In genomic region chr12:62767946-62768345, GRCh38 we compare ENCODE assay signal across 20 cellular contexts.
DNase-seq lines count a peak whose midpoint lies in the region; ATAC-seq, FAIRE-seq and TF ChIP-seq lines count a peak whose summit lies in the region.
"Had no signal": no experiment of that assay in that cellular context is flagged by ENCODE, and none has a peak within 500 bp of the region (broad histone marks: within the 10 kb centered on the region; RNA-seq: fewer than 3 reads in every experiment).

No MANE protein-coding gene starts in this region.

- peak; percentile 81 for ATAC-seq in stimulated activated naive CD8-positive, alpha-beta T cell treated with anti-CD3 and anti-CD28 coated beads, Interleukin-15, amount 100 ng/mL, for 72 hours
- ATAC-seq in GM18870 (IDR thresholded peaks at IDR 0.05; ENCODE audit: unreplicated experiment) (no peak), gastroesophageal sphincter (no peak)
- ATAC-seq: activated CD4-positive, CD25-positive, alpha-beta regulatory T cell treated with anti-CD3 and anti-CD28 coated beads, Interleukin-2, amount 50 U/mL, for 24 hours; GM23338; mucosa of descending colon; right lobe of liver had no signal

- H3K4me3 Mint-ChIP-seq in stimulated activated naive CD8-positive, alpha-beta T cell treated with anti-CD3 and anti-CD28 coated beads, Interleukin-15, amount 100 ng/mL, for 72 hours = peak overlapping the region in 1 of 2 donors; percentile 47
- H3K4me3 Mint-ChIP-seq: GM23338, type B pancreatic cell had no signal

- TF ChIP-seq POLR2A in gastroesophageal sphincter (IDR thresholded peaks at IDR 0.05) = no peak

- TF ChIP-seq CTCF in gastroesophageal sphincter (IDR thresholded peaks at IDR 0.05) = no peak

- H3K4me1 ChIP-seq in gastroesophageal sphincter = peaks cover 0 to 16% (median 0%) of the 10 kb centered on the region in 3 donors
- H3K4me1 ChIP-seq: BE2C had no signal

- 92 to 100% methylated on average over 3 to 4 of the region's 4 CpGs for WGBS in gastroesophageal sphincter (ENCODE audit: low coverage in 1 of 2), 2 donors

- no peak overlapping the region for H3K27ac ChIP-seq in gastroesophageal sphincter
- H3K27ac ChIP-seq: right lobe of liver had no signal

- H3K36me3 ChIP-seq in gastroesophageal sphincter = no peaks in the 10 kb centered on the region
- H3K36me3 ChIP-seq: BE2C, right lobe of liver had no signal

- no peaks in the 10 kb centered on the region for H3K9me3 ChIP-seq in gastroesophageal sphincter
- H3K9me3 ChIP-seq: BE2C, mucosa of descending colon, right lobe of liver had no signal

- no peak for FAIRE-seq in RCC 7860 (lab: Jason Lieb, UNC)

- no peak overlapping the region for H3K27ac Mint-ChIP-seq in stimulated activated naive CD8-positive, alpha-beta T cell treated with anti-CD3 and anti-CD28 coated beads, Interleukin-15, amount 100 ng/mL, for 72 hours
- H3K27ac Mint-ChIP-seq: GM23338, type B pancreatic cell had no signal

- H3K27me3 Mint-ChIP-seq in stimulated activated naive CD8-positive, alpha-beta T cell treated with anti-CD3 and anti-CD28 coated beads, Interleukin-15, amount 100 ng/mL, for 72 hours = peaks cover 20% of the 10 kb centered on the region
- H3K27me3 Mint-ChIP-seq: type B pancreatic cell had no signal

- H3K4me3 ChIP-seq in gastroesophageal sphincter = no peak overlapping the region
- H3K4me3 ChIP-seq: GM23338, mucosa of descending colon, right lobe of liver had no signal

- H3K4me1 Mint-ChIP-seq in stimulated activated naive CD8-positive, alpha-beta T cell treated with anti-CD3 and anti-CD28 coated beads, Interleukin-15, amount 100 ng/mL, for 72 hours = peaks cover 29% of the 10 kb centered on the region

- H3K27me3 ChIP-seq in gastroesophageal sphincter = no peaks in the 10 kb centered on the region
- H3K27me3 ChIP-seq: BE2C, right lobe of liver had no signal

- no peak for TF ChIP-seq EP300 in gastroesophageal sphincter (IDR thresholded peaks at IDR 0.05)

- peak; percentile 22 to 37 for DNase-seq in stimulated activated CD4-positive, alpha-beta T cell treated with anti-CD3 and anti-CD28 coated beads, Interleukin-15, amount 100 ng/mL, for 48 hours (ENCODE audit: low read depth in 2 of 2)
- no peak for DNase-seq in stimulated activated CD4-positive, alpha-beta T cell treated with anti-CD3 and anti-CD28 coated beads, Interleukin-4, amount 100 ng/mL, for 24 hours
- DNase-seq in RCC 7860 (ENCODE audit: low spot score) = peak; percentile 20
- DNase-seq in islet precursor cell = peak; percentile 45
- DNase-seq in stimulated activated naive CD8-positive, alpha-beta T cell treated with anti-CD3 and anti-CD28 coated beads, Interleukin-15, amount 100 ng/mL, for 72 hours = peak; percentile 23 to 36
- DNase-seq in NCI-H2171 (lab: John Stamatoyannopoulos, UW) = no peak
- DNase-seq: BE2C; KBM-7; left cardiac atrium; mucosa of descending colon; NCI-H2081; NCI-H524 treated with DMSO at 0.1 percent for 48 hours; right lobe of liver; stimulated activated naive CD4-positive, alpha-beta T cell; T-helper 9 cell had no signal

- no peaks in the 10 kb centered on the region for H3K9me3 Mint-ChIP-seq in stimulated activated naive CD8-positive, alpha-beta T cell treated with anti-CD3 and anti-CD28 coated beads, Interleukin-15, amount 100 ng/mL, for 72 hours
- H3K9me3 Mint-ChIP-seq: GM23338, type B pancreatic cell had no signal

Comparison
In these comparisons a context has a peak if more than half of its experiments do, and no peak if none do; other contexts are left out.
1. DNase-seq: peak in stimulated activated CD4-positive, alpha-beta T cell treated with anti-CD3 and anti-CD28 coated beads, Interleukin-15, amount 100 ng/mL, for 48 hours (2 of 2), RCC 7860 (single experiment), islet precursor cell (single experiment) and stimulated activated naive CD8-positive, alpha-beta T cell treated with anti-CD3 and anti-CD28 coated beads, Interleukin-15, amount 100 ng/mL, for 72 hours (2 of 2); none in stimulated activated CD4-positive, alpha-beta T cell treated with anti-CD3 and anti-CD28 coated beads, Interleukin-4, amount 100 ng/mL, for 24 hours (single experiment) and NCI-H2171 (single experiment).